19 cellular contexts compared by ENCODE assay signal in genomic region chr3:132332082-132332964, GRCh38. TPM values are rescaled to one million over a fixed set of nuclear protein-coding genes. Genes with fewer than 3 reads are reported as not detected.
"Had no signal": no experiment of that assay in that cellular context is flagged by ENCODE, and none has a peak within 500 bp of the region (broad histone marks: within the 10 kb centered on the region; RNA-seq: fewer than 3 reads in every experiment).

No MANE protein-coding gene starts in this region.

- H3K4me3 ChIP-seq: ascending aorta, cardiac muscle cell, right atrium auricular region, tibial artery had no signal

- H3K4me1 ChIP-seq: ascending aorta, right atrium auricular region, tibial artery had no signal

- FAIRE-seq: endometrium, TTC549 had no signal

- ATAC-seq: activated CD8-positive, alpha-beta T cell treated with anti-CD3 and anti-CD28 coated beads, Interleukin-2, amount 10 ng/mL, durations not matched to agents 7 days and 5 days; activated naive CD4-positive, alpha-beta T cell treated with anti-CD3 and anti-CD28 coated beads, Interleukin-2, amount 50 U/mL, for 72 hours; activated T-helper 17 cell treated with anti-CD3 and anti-CD28 coated beads, Interleukin-2, amount 50 U/mL, for 72 hours; left ventricle myocardium superior had no signal

- H3K36me3 ChIP-seq: ascending aorta, right atrium auricular region, tibial artery had no signal

- H3K9me3 ChIP-seq: ascending aorta, right atrium auricular region, tibial artery had no signal

- H3K27ac ChIP-seq: ascending aorta, cardiac muscle cell, right atrium auricular region, tibial artery had no signal

- DNase-seq: activated CD4-positive, alpha-beta T cell treated with anti-CD3 and anti-CD28 coated beads for 1 hour; activated CD4-positive, alpha-beta T cell treated with anti-CD3 and anti-CD28 coated beads, Interleukin-2, amount 50 U/mL, for 1 hour; activated CD8-positive, alpha-beta T cell treated with anti-CD3 and anti-CD28 coated beads, Interleukin-2, amount 10 ng/mL, durations not matched to agents 7 days and 5 days; activated T-cell treated with anti-CD3 and anti-CD28 coated beads, Interleukin-2, amount 50 U/mL, for 1 hour; foreskin melanocyte; hippocampal formation; kidney glomerular epithelial cell; left ventricle myocardium superior; stimulated activated CD4-positive, alpha-beta T cell treated with anti-CD3 and anti-CD28 coated beads, Interleukin-1b, Interleukin-23, amount 100 ng/mL, for 48 hours; T-helper 1 cell; tibial artery had no signal

- H3K27me3 ChIP-seq: ascending aorta, cardiac muscle cell, right atrium auricular region, tibial artery had no signal

RNA-seq across cellular contexts. Expression of gene ACP3, which starts 15.1 kb away (rescaled TPM):
- total RNA-seq: activated CD8-positive, alpha-beta T cell treated with anti-CD3 and anti-CD28 coated beads, Interleukin-2, amount 10 ng/mL, durations not matched to agents 7 days and 5 days; activated naive CD4-positive, alpha-beta T cell treated with anti-CD3 and anti-CD28 coated beads, Interleukin-2, amount 50 U/mL, for 72 hours; activated T-helper 17 cell treated with anti-CD3 and anti-CD28 coated beads, Interleukin-2, amount 50 U/mL, for 72 hours; chondrocyte had no signal
